Comparison of ENCODE assay signal across 9 cellular contexts in the genomic region with DNA sequence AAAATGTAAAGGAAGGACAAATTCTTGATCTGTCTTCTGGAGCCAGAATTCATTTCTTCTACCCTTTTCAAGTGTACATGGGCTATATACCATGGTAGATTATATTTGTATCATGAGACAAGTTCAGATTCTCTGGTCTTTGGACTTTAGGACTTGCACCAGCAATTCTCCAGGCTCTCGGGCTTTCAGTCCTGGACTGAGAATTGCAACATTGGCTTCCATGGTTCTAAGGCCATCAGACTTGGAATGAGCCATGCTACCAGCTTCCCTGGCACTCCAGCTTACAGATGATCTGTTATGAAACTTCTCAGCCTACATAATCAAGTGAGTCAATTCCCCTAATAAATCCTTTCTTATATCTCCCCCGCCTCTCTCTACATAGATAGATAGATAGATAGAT. TPM values are rescaled to one million over a fixed set of nuclear protein-coding genes. Genes with fewer than 3 reads are reported as not detected.
"Had no signal": no experiment of that assay in that cellular context is flagged by ENCODE, and none has a peak within 500 bp of the region (broad histone marks: within the 10 kb centered on the region; RNA-seq: fewer than 3 reads in every experiment).

No MANE protein-coding gene starts in this region.

- FAIRE-seq: G401.6, GM12878, GM12891, GM12892, GM18507, GM19239 had no signal

- DNase-seq: GDM1, GF-D8 had no signal

- H3K4me3 ChIP-seq: GM12878 had no signal

- ATAC-seq: GM12878 had no signal

RNA-seq across cellular contexts. Expression of a gene that starts 33.3 kb away (rescaled TPM):
- total RNA-seq: G401, GM12878 had no signal
